Comparison of ENCODE assay signal across 14 cellular contexts in the genomic region with DNA sequence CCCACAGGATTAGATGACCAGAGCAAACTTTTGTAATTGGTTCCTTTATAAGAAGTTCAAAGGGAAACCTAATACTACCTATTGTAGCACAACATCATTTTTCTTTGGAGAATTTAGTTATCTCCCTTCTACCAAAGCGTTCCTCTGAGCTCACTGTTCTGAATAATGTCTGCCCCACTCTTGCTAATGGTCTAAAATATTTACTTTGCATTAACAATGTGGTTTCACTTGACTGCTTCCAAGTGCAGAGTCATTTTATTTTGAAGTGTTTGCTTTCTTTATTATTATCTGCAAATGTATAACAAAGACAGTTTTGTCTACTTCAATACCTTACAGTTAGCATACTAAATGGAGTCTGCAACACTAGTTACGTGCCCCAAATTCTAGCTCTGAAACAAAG.
DNase-seq lines count a peak whose midpoint lies in the region; ATAC-seq lines count a peak whose summit lies in the region.
"Had no signal": no experiment of that assay in that cellular context is flagged by ENCODE, and none has a peak within 500 bp of the region (broad histone marks: within the 10 kb centered on the region; RNA-seq: fewer than 3 reads in every experiment).

No MANE protein-coding gene starts in this region.

- ATAC-seq in HG03039 (IDR thresholded peaks at IDR 0.05; ENCODE audit: unreplicated experiment) (no peak), GM21786 (IDR thresholded peaks at IDR 0.05; ENCODE audit: unreplicated experiment) (no peak)
- ATAC-seq: heart left ventricle, left cardiac atrium had no signal

- DNase-seq in DMS153 (lab: John Stamatoyannopoulos, UW) = peak; percentile 91
- DNase-seq in NCI-H1436 (lab: John Stamatoyannopoulos, UW) = peak; percentile 65
- peak; percentile 91 for DNase-seq in NCI-H526 treated with DMSO at 0.1 percent for 48 hours (lab: John Stamatoyannopoulos, UW)
- DNase-seq in glomerular visceral epithelial cell (ENCODE audit: extremely low spot score) = peak; percentile 56
- DNase-seq in T-helper 9 cell = no peak
- DNase-seq in MV-4-11 (lab: John Stamatoyannopoulos, UW) = no peak
- DNase-seq: activated B cell treated with CpG ODN at 0.5 μM for 24 hours; activated naive CD4-positive, alpha-beta T cell treated with anti-CD3 and anti-CD28 coated beads for 36 hours; DMS 273 treated with DMSO at 0.1 percent for 48 hours; heart left ventricle; left cardiac atrium; retina had no signal

Comparison
In these comparisons a context has a peak if more than half of its experiments do, and no peak if none do; other contexts are left out.
1. DNase-seq: peak in DMS153 (single experiment), NCI-H1436 (single experiment), NCI-H526 treated with DMSO at 0.1 percent for 48 hours (single experiment) and glomerular visceral epithelial cell (single experiment); none in T-helper 9 cell (single experiment) and MV-4-11 (single experiment).